ENCODE assay signal across 8 cellular contexts in the genomic region with DNA sequence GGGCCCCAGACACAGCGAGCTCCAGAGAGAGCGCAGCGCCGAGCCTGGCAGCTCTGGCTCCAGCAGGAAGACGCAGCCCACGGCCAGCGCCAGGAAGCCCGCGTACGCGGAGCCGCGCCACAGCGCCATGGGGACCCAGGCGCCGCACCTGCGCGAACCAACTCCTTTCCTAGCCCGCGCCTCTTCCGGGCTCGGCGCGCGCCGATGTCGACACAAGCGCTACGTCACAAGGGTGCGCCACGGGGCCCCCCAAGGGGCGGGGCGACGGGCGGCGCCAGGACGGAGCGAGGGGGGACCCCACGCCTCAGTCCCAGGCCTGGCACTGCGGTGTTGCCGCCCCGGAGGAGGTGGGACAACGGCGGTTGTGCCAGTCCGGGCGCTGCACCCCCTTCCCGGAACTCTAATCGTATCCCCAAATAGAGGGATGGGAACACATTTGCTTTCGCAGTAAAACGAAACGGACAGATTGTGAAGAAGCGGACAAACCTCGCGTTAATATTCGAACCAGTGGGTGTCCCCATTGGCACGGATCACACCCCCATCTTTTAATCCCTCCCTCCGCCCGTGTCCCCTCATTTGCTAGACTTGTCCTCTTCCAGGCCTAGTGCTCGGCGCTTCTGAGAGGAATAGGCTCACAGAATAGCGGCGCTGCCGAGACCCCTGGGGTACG. TPM values are rescaled to one million over a fixed set of nuclear protein-coding genes. Genes with fewer than 3 reads are reported as not detected.
DNase-seq lines count a peak whose midpoint lies in the region; ATAC-seq and TF ChIP-seq lines count a peak whose summit lies in the region.

A gene (minus strand): TSS at position 196 of the 670 bp plus-strand sequence. CDS start 67 bp downstream, at position 129.

- H3K4me2 ChIP-seq in BLaER1 treated with 17β-estradiol and CSF1 and Interleukin-3, amounts not matched to agents 10 nM and 100 nM = peak within 1 kb of the TSS; percentile 86 to 97 (median 93)

- H3K27me3 Mint-ChIP-seq in activated CD4-positive, alpha-beta T cell treated with anti-CD3 and anti-CD28 coated beads, Interleukin-2, amount 10 ng/mL, durations not matched to agents 24 days and 14 days = no peaks in the 10 kb centered on the region

- no peaks in the 10 kb centered on the region for H3K27me3 ChIP-seq in BLaER1 treated with 17β-estradiol and CSF1 and Interleukin-3, amounts not matched to agents 10 nM and 100 nM
- H3K27me3 ChIP-seq in colonic mucosa = no peaks in the 10 kb centered on the region

- peak; percentile 73 for ATAC-seq in GM19328 (IDR thresholded peaks at IDR 0.05; ENCODE audit: unreplicated experiment)
- ATAC-seq in HG03469 (IDR thresholded peaks at IDR 0.05; ENCODE audit: unreplicated experiment) = peak; percentile 56
- peak; percentile 91 for ATAC-seq in left colon

- H4K20me1 ChIP-seq in BLaER1 treated with 17β-estradiol and CSF1 and Interleukin-3, amounts not matched to agents 10 nM and 100 nM = peaks cover 2 to 42% (median 36%) of the 10 kb centered on the region in 11 experiments; a peak in 17 of 22 replicates

- peaks cover 31 to 73% (median 49%) of the 10 kb centered on the region in 10 experiments for H3K4me1 ChIP-seq in BLaER1 treated with 17β-estradiol and CSF1 and Interleukin-3, amounts not matched to agents 10 nM and 100 nM
- H3K4me1 ChIP-seq in colonic mucosa = peaks cover 10% of the 10 kb centered on the region

- TF ChIP-seq CTCF in colonic mucosa (IDR thresholded peaks at IDR 0.05) = no peak

- peaks cover 32% of the 10 kb centered on the region for H3K36me3 Mint-ChIP-seq in activated CD4-positive, alpha-beta T cell treated with anti-CD3 and anti-CD28 coated beads, Interleukin-2, amount 10 ng/mL, durations not matched to agents 24 days and 14 days (ENCODE audit: low read depth)

- peak within 1 kb of the TSS; percentile 91 for H3K4me3 Mint-ChIP-seq in activated CD4-positive, alpha-beta T cell treated with anti-CD3 and anti-CD28 coated beads, Interleukin-2, amount 10 ng/mL, durations not matched to agents 24 days and 14 days

- H3K9me3 Mint-ChIP-seq in activated CD4-positive, alpha-beta T cell treated with anti-CD3 and anti-CD28 coated beads, Interleukin-2, amount 10 ng/mL, durations not matched to agents 24 days and 14 days = no peaks in the 10 kb centered on the region

- H3K27ac ChIP-seq in BLaER1 treated with 17β-estradiol and CSF1 and Interleukin-3, amounts not matched to agents 10 nM and 100 nM = peak within 1 kb of the TSS; percentile 98 to 100 (median 99)
- H3K27ac ChIP-seq in colonic mucosa = peak within 1 kb of the TSS; percentile 87

- peaks cover 25 to 37% (median 36%) of the 10 kb centered on the region in 11 experiments for H3K36me3 ChIP-seq in BLaER1 treated with 17β-estradiol and CSF1 and Interleukin-3, amounts not matched to agents 10 nM and 100 nM
- no peaks in the 10 kb centered on the region for H3K36me3 ChIP-seq in colonic mucosa

- peak within 1 kb of the TSS; percentile 98 for H3K27ac Mint-ChIP-seq in activated CD4-positive, alpha-beta T cell treated with anti-CD3 and anti-CD28 coated beads, Interleukin-2, amount 10 ng/mL, durations not matched to agents 24 days and 14 days

- H3K9ac ChIP-seq in BLaER1 treated with 17β-estradiol and CSF1 and Interleukin-3, amounts not matched to agents 10 nM and 100 nM = peak within 1 kb of the TSS; percentile 98 to 100 (median 99)
- H3K9ac ChIP-seq in colonic mucosa (ENCODE audit: low read depth in 2 of 2, low read length in 2 of 2) = peak within 1 kb of the TSS; percentile 93 to 96

- peaks cover 67% of the 10 kb centered on the region for H3K4me1 Mint-ChIP-seq in activated CD4-positive, alpha-beta T cell treated with anti-CD3 and anti-CD28 coated beads, Interleukin-2, amount 10 ng/mL, durations not matched to agents 24 days and 14 days

- DNase-seq in NCI-H526 treated with DMSO at 0.1 percent for 48 hours (lab: John Stamatoyannopoulos, UW) = peak; percentile 81
- DNase-seq in activated CD4-positive, alpha-beta T cell treated with anti-CD3 and anti-CD28 coated beads, Interleukin-2, amount 10 ng/mL, durations not matched to agents 24 days and 14 days = peak; percentile 99
- DNase-seq in colonic mucosa = peak; percentile 91
- DNase-seq in left colon = peak; percentile 89 to 92
- DNase-seq in stimulated activated CD4-positive, alpha-beta T cell treated with anti-CD3 and anti-CD28 coated beads, Interleukin-1b, Interleukin-23, amount 100 ng/mL, for 4 hours (ENCODE audit: low read depth in 2 of 2) = peak; percentile 90 to 91

- H3K9me3 ChIP-seq in BLaER1 treated with 17β-estradiol and CSF1 and Interleukin-3, amounts not matched to agents 10 nM and 100 nM (replicated peaks in 1 of 11) = no peaks in the 10 kb centered on the region
- H3K9me3 ChIP-seq in colonic mucosa = no peaks in the 10 kb centered on the region

- H3K4me3 ChIP-seq in BLaER1 treated with 17β-estradiol and CSF1 and Interleukin-3, amounts not matched to agents 10 nM and 100 nM = peak within 1 kb of the TSS; percentile 86 to 100 (median 94)
- peak within 1 kb of the TSS; percentile 95 for H3K4me3 ChIP-seq in colonic mucosa

- intact Hi-C loops in activated CD4-positive, alpha-beta T cell treated with anti-CD3 and anti-CD28 coated beads, Interleukin-2, amount 10 ng/mL, durations not matched to agents 24 days and 14 days (cut with micrococcal nuclease) = loop anchor here (1.0 to 10.0 kb wide), 8 partner anchors 41 to 666 kb away; a partner anchor contains a TSS
- intact Hi-C loops in colonic mucosa (cut with DNase I) = loop anchor here (10.0 kb wide), 1 partner anchor 461 kb away; no protein-coding TSS in a partner anchor
- intact Hi-C loops in left colon (cut with DNase I, micrococcal nuclease) = no loop called here

RNA-seq across cellular contexts. Expression of the gene that starts here (rescaled TPM):
- total RNA-seq in activated CD4-positive, alpha-beta T cell treated with anti-CD3 and anti-CD28 coated beads, Interleukin-2, amount 10 ng/mL, durations not matched to agents 24 days and 14 days = 107 and 112 TPM in 2 replicates
- total RNA-seq in colonic mucosa = 10 to 100 TPM; 29.8 to 44.6 TPM
- total RNA-seq in left colon = 10 to 100 TPM; 30.6 to 34.0 TPM

Comparison
In these comparisons a context has a peak if more than half of its experiments do, and no peak if none do; other contexts are left out.
1. Peak in every context shown above with its lines: DNase-seq, ATAC-seq, H3K4me3 ChIP-seq and H3K27ac ChIP-seq.
2. intact Hi-C loops: an anchor here in activated CD4-positive, alpha-beta T cell treated with anti-CD3 and anti-CD28 coated beads, Interleukin-2, amount 10 ng/mL, durations not matched to agents 24 days and 14 days (1.0 to 10.0 kb wide) and colonic mucosa (10.0 kb wide); none called in left colon.